13 cellular contexts compared by ENCODE assay signal in the genomic region with DNA sequence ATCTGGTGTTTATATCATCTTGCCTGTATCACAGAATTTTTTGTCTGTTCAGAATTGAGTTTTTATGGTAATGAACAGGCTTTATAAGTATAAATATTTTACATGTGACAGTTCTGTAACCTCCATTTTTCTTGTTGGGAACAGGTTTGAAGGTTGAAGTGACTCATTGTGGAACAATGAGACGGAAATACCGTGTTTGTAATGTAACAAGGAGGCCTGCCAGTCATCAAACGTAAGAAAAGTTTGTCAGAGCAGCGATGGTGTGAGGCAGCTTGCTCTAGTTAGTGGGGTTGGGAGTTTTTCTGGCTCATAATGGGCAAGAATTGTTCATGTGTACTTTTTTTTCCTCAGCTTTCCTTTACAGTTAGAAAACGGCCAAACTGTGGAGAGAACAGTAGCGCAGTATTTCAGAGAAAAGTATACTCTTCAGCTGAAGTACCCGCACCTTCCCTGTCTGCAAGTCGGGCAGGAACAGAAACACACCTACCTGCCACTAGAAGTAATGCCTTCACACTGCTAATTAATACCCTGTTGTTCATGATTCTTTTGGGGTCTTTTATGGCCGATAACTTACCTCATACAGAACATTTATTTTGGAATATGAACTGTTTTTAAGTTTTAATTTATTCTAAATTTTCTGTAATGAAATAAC.
DNase-seq lines count a peak whose midpoint lies in the region; TF ChIP-seq lines count a peak whose summit lies in the region.
"Had no signal": no experiment of that assay in that cellular context is flagged by ENCODE, and none has a peak within 500 bp of the region (broad histone marks: within the 10 kb centered on the region; RNA-seq: fewer than 3 reads in every experiment).

No MANE protein-coding gene starts in this region.

- H3K9ac ChIP-seq in NT2/D1 (ENCODE audit: insufficient read length, low read depth) (no peak overlapping the region), endodermal cell (ENCODE audit: extremely low read depth, low read length, poor library complexity, severe bottlenecking) (no peak overlapping the region)

- H3K36me3 ChIP-seq in NT2/D1 (ENCODE audit: insufficient read depth, insufficient read length, low read length) (peaks cover 34% of the 10 kb centered on the region), endodermal cell (ENCODE audit: control insufficient read depth, insufficient read depth, low read length) (peaks cover 28% of the 10 kb centered on the region)

- H3K4me3 ChIP-seq in NT2/D1 (ENCODE audit: insufficient read length, low read depth) (no peak overlapping the region), endodermal cell (ENCODE audit: low read length) (no peak overlapping the region)
- H3K4me3 ChIP-seq: gastrocnemius medialis had no signal

- TF ChIP-seq CTCF in endodermal cell (conservative IDR thresholded peaks at IDR 0.05) (no peak), progenitor cell of endocrine pancreas (IDR thresholded peaks at IDR 0.05; ENCODE audit: unreplicated experiment) (no peak)

- WGBS in endodermal cell (ENCODE audit: insufficient coverage in 1 of 2, insufficient read length in 1 of 2), 2 experiments: 80 to 85% methylated on average over 6 to 9 of the region's 9 CpGs

- no peaks in the 10 kb centered on the region for H3K4me1 Mint-ChIP-seq in endodermal cell
- H3K4me1 Mint-ChIP-seq in progenitor cell of endocrine pancreas (ENCODE audit: low read depth): no peaks in the 10 kb centered on the region
- H3K4me1 Mint-ChIP-seq: activated B cell treated with CpG ODN at 0.5 μM for 24 hours, nephron had no signal

- no peaks in the 10 kb centered on the region for H3K27me3 Mint-ChIP-seq in endodermal cell (ENCODE audit: insufficient read depth)
- no peaks in the 10 kb centered on the region for H3K27me3 Mint-ChIP-seq in progenitor cell of endocrine pancreas
- H3K27me3 Mint-ChIP-seq: activated B cell treated with CpG ODN at 0.5 μM for 24 hours had no signal

- H3K36me3 Mint-ChIP-seq in endodermal cell (ENCODE audit: low read depth) (peaks cover 24% of the 10 kb centered on the region), progenitor cell of endocrine pancreas (ENCODE audit: insufficient read depth) (peaks cover 7% of the 10 kb centered on the region)

- H3K27ac ChIP-seq in endodermal cell (ENCODE audit: low read depth, low read length): no peak overlapping the region
- H3K27ac ChIP-seq: gastrocnemius medialis had no signal

- H3K27ac Mint-ChIP-seq in endodermal cell (peak overlapping the region; percentile 66), progenitor cell of endocrine pancreas (peak overlapping the region; percentile 33)
- H3K27ac Mint-ChIP-seq: activated B cell treated with CpG ODN at 0.5 μM for 24 hours, nephron had no signal

- H3K9me3 ChIP-seq in NT2/D1 (ENCODE audit: insufficient read depth, low read length) (no peaks in the 10 kb centered on the region), endodermal cell (ENCODE audit: control insufficient read depth, low read length) (no peaks in the 10 kb centered on the region)
- H3K9me3 ChIP-seq: gastrocnemius medialis had no signal

- peak; percentile 6 for DNase-seq in activated CD4-positive, alpha-beta T cell treated with anti-CD3 and anti-CD28 coated beads for 48 hours
- no peak for DNase-seq in activated CD4-positive, alpha-beta T cell treated with anti-CD3 and anti-CD28 coated beads, Interleukin-2, amount 50 U/mL, for 1 hour
- DNase-seq in NT2/D1 (ENCODE audit: low read depth, low spot score) (peak; percentile 22), endodermal cell (no peak), progenitor cell of endocrine pancreas (ENCODE audit: low spot score, unreplicated experiment) (no peak), NCI-H1092 (lab: John Stamatoyannopoulos, UW) (no peak)
- no peak for DNase-seq in activated naive CD4-positive, alpha-beta T cell treated with Interleukin-2 at 50 U/mL for 16 hours
- DNase-seq in activated CD4-positive, alpha-beta T cell treated with anti-CD3 and anti-CD28 coated beads for 1 hour: no peak
- DNase-seq: activated B cell treated with CpG ODN at 0.5 μM for 24 hours; gastrocnemius medialis; NK-92 treated with Interleukin-12 subunit alpha and Interleukin-12 subunit beta, amount 100 ng/mL, for 24 hours; stimulated activated CD4-positive, alpha-beta T cell treated with anti-CD3 and anti-CD28 coated beads, Interleukin-4, amount 100 ng/mL, for 4 hours had no signal

- H3K4me3 Mint-ChIP-seq in endodermal cell (no peak overlapping the region), progenitor cell of endocrine pancreas (ENCODE audit: low read depth) (no peak overlapping the region)
- H3K4me3 Mint-ChIP-seq: activated B cell treated with CpG ODN at 0.5 μM for 24 hours, nephron had no signal

- peaks cover 5% of the 10 kb centered on the region for H3K4me1 ChIP-seq in NT2/D1 (ENCODE audit: insufficient read depth, insufficient read length)
- no peaks in the 10 kb centered on the region for H3K4me1 ChIP-seq in endodermal cell (ENCODE audit: control insufficient read depth, insufficient read depth, low read length)
- H3K4me1 ChIP-seq: gastrocnemius medialis had no signal

- no peaks in the 10 kb centered on the region for H3K9me3 Mint-ChIP-seq in endodermal cell
- H3K9me3 Mint-ChIP-seq in progenitor cell of endocrine pancreas (ENCODE audit: low read depth): no peaks in the 10 kb centered on the region
- H3K9me3 Mint-ChIP-seq: activated B cell treated with CpG ODN at 0.5 μM for 24 hours, nephron had no signal

- H3K27me3 ChIP-seq in NT2/D1 (ENCODE audit: insufficient read depth, insufficient read length) (no peaks in the 10 kb centered on the region), endodermal cell (ENCODE audit: control insufficient read depth, insufficient read depth, low read length, poor library complexity, severe bottlenecking) (no peaks in the 10 kb centered on the region)
- H3K27me3 ChIP-seq: gastrocnemius medialis had no signal

Comparison
In these comparisons a context has a peak if more than half of its experiments do, and no peak if none do; other contexts are left out.
1. DNase-seq: peak in activated CD4-positive, alpha-beta T cell treated with anti-CD3 and anti-CD28 coated beads for 48 hours (single experiment) and NT2/D1 (single experiment); none in activated CD4-positive, alpha-beta T cell treated with anti-CD3 and anti-CD28 coated beads, Interleukin-2, amount 50 U/mL, for 1 hour (single experiment), endodermal cell (single experiment), progenitor cell of endocrine pancreas (single experiment), NCI-H1092 (single experiment), activated naive CD4-positive, alpha-beta T cell treated with Interleukin-2 at 50 U/mL for 16 hours (single experiment) and activated CD4-positive, alpha-beta T cell treated with anti-CD3 and anti-CD28 coated beads for 1 hour (single experiment).